In the genomic region with DNA sequence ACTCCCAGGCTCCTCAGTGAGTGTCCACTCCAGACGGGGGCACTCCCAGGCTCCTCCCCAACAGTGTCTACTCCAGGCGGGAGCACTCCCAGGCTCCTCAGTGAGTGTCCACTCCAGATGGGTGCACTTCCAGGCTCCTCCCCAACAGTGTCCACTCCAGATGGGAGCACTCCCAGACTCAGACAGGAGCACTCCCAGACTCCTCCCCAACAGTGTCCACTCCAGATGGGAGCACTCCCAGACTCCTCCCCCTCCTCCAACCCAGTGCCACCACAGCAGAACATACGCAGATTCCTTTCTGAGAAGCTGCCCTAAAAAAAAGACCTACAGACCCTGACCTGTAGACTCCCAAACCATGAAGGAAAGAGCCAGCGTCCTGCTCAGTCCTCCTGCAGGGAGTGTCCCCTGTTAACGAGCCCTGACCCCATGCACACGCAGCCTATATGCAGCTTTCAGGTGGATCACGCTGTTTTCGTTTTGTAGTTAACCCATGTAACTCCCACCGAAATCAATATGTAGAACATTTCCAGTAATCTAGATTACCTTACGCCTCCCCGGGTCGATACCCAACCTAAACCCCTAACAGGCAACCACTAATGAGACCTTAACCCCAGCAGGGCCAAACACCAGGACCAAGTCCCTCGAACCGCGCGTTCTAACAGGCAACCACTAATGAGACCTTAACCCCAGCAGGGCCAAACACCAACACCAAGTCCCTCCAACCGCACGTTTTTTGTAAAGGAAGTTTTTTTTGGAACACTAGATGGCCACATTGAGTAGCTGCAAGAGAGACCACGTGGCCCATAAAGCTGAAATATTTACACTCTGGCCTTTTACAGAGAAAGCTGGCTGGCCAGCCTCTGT, we compare ENCODE assay signal across 8 cellular contexts. TPM values are rescaled to one million over a fixed set of nuclear protein-coding genes. Genes with fewer than 3 reads are reported as not detected.
A peak's percentile ranks its signal among the peaks of the same experiment; 100 is the strongest.
DNase-seq lines count a peak whose midpoint lies in the region; ATAC-seq and TF ChIP-seq lines count a peak whose summit lies in the region.

No MANE protein-coding gene starts in this region.

- H3K4me3 ChIP-seq in endocrine pancreas (ENCODE audit: control insufficient read depth, insufficient read depth, low read length): no peak overlapping the region

- no peak for ATAC-seq in GM21786 (IDR thresholded peaks at IDR 0.05; ENCODE audit: unreplicated experiment)
- ATAC-seq in GM21825 (IDR thresholded peaks at IDR 0.05; ENCODE audit: unreplicated experiment): no peak

- in situ Hi-C loops in G401 (cut with HindIII; ENCODE audit: low sequenced_read_pairs): no loop called here

- H3K27me3 ChIP-seq in endocrine pancreas (ENCODE audit: control insufficient read depth, insufficient read depth, low read length): no peaks in the 10 kb centered on the region

- H3K4me1 ChIP-seq in endocrine pancreas (ENCODE audit: control insufficient read depth, insufficient read depth, low read length): peaks cover 4% of the 10 kb centered on the region

- H3K27me3 Mint-ChIP-seq in mesothelial cell of epicardium (ENCODE audit: low read depth): no peaks in the 10 kb centered on the region

- H3K9me3 Mint-ChIP-seq in mesothelial cell of epicardium: peaks cover 5% of the 10 kb centered on the region

- peak; percentile 27 for TF ChIP-seq CTCF in mesothelial cell of epicardium (IDR thresholded peaks at IDR 0.05; ENCODE audit: unreplicated experiment)

- H3K36me3 Mint-ChIP-seq in mesothelial cell of epicardium: peaks cover 7% of the 10 kb centered on the region

- H3K4me3 Mint-ChIP-seq in mesothelial cell of epicardium: no peak overlapping the region

- H3K36me3 ChIP-seq in endocrine pancreas (ENCODE audit: control insufficient read depth, insufficient read depth, low read length): no peaks in the 10 kb centered on the region

- peak overlapping the region; percentile 10 for H3K9ac ChIP-seq in endocrine pancreas (ENCODE audit: control insufficient read depth, insufficient read depth, low read length)

- DNase-seq in 8988T (peak; percentile 65), G401 (ENCODE audit: low spot score) (peak; percentile 53), NCI-H1092 treated with DMSO at 0.1 percent for 48 hours (lab: John Stamatoyannopoulos, UW) (peak; percentile 88), SKM-1 treated with dmso at 0.1 percent for 144 hours (lab: John Stamatoyannopoulos, UW; ENCODE audit: unreplicated experiment) (peak; percentile 72), mesothelial cell of epicardium (ENCODE audit: low spot score in 2 of 2, unreplicated experiment in 2 of 2) (no peak)

- H3K9me3 ChIP-seq in endocrine pancreas (ENCODE audit: control insufficient read depth, low read length): no peaks in the 10 kb centered on the region

- peaks cover 7% of the 10 kb centered on the region for H3K4me1 Mint-ChIP-seq in mesothelial cell of epicardium

- H3K27ac Mint-ChIP-seq in mesothelial cell of epicardium: peak overlapping the region; percentile 70

RNA-seq across cellular contexts. Expression of gene PNPLA7, which starts 15.7 kb away (rescaled TPM):
- total RNA-seq in G401 (2014; rRNA removed; shearing (Covaris generic)): not detected in 2 replicates
- total RNA-seq in mesothelial cell of epicardium: 5.3 to 5.7 TPM (median 5.6 TPM) in 3 replicates

RNA-seq across cellular contexts. Expression of gene MRPL41, which starts 17.2 kb away (rescaled TPM):
- total RNA-seq in G401 (2014; rRNA removed; shearing (Covaris generic)): 75.7 and 102 TPM in 2 replicates
- 22.7 to 26.6 TPM (median 26.2 TPM) in 3 replicates for total RNA-seq in mesothelial cell of epicardium

RNA-seq across cellular contexts. Expression of gene DPH7, which starts 44.2 kb away (rescaled TPM):
- total RNA-seq in G401 (2014; rRNA removed; shearing (Covaris generic)): 39.0 and 46.2 TPM in 2 replicates
- total RNA-seq in mesothelial cell of epicardium: 55.0 to 59.4 TPM (median 56.1 TPM) in 3 replicates

RNA-seq across cellular contexts. Expression of gene ZMYND19, which starts 55.8 kb away (rescaled TPM):
- 33.5 and 36.0 TPM in 2 replicates for total RNA-seq in G401 (2014; rRNA removed; shearing (Covaris generic))
- 31.1 to 33.2 TPM (median 31.9 TPM) in 3 replicates for total RNA-seq in mesothelial cell of epicardium

Comparison
In these comparisons a context has a peak if more than half of its experiments do, and no peak if none do; other contexts are left out.
1. DNase-seq: peak in 8988T (single experiment), G401 (single experiment), NCI-H1092 treated with DMSO at 0.1 percent for 48 hours (single experiment) and SKM-1 treated with dmso at 0.1 percent for 144 hours (single experiment); none in mesothelial cell of epicardium (0 of 2).